ENCODE assay signal across 8 cellular contexts in genomic region chr19:1812426-1813196, GRCh38.
DNase-seq lines count a peak whose midpoint lies in the region; ATAC-seq and TF ChIP-seq lines count a peak whose summit lies in the region.

No MANE protein-coding gene starts in this region.

- in situ Hi-C loops in KBM-7 (cut with MboI; ENCODE audit: low pct_unique_long_range_greater_than_20kb, low sequenced_read_pairs) = no loop called here

- peaks cover 9% of the 10 kb centered on the region for H3K4me1 Mint-ChIP-seq in nephron

- H3K4me3 Mint-ChIP-seq in nephron = peak overlapping the region; percentile 86 to 94 (median 92)

- no peaks in the 10 kb centered on the region for H3K9me3 Mint-ChIP-seq in nephron

- DNase-seq in DMS79 treated with DMSO at 0.1 percent for 48 hours (lab: John Stamatoyannopoulos, UW) = peak; percentile 87
- peak; percentile 98 for DNase-seq in KBM-7
- DNase-seq in RKO (ENCODE audit: low spot score) = peak; percentile 95
- peak; percentile 62 to 63 for DNase-seq in activated T-helper 1 cell treated with anti-CD3 and anti-CD28 coated beads, Interleukin-2, amount 50 U/mL, for 16 hours (ENCODE audit: low read depth in 1 of 2, low spot score in 1 of 2)
- peak; percentile 94 for DNase-seq in fibroblast of pulmonary artery (ENCODE audit: low read depth)
- peak; percentile 87 for DNase-seq in stimulated activated naive CD8-positive, alpha-beta T cell treated with anti-CD3 and anti-CD28 coated beads, Interleukin-15, Interleukin-2, amounts not matched to agents 100 U/mL and 50 U/mL, for 24 hours

- TF ChIP-seq CTCF in fibroblast of pulmonary artery (IDR thresholded peaks at IDR 0.05; ENCODE audit: low read length, missing control alignments) = peak; percentile 61
- peak; percentile 64 to 71 (median 65) for TF ChIP-seq CTCF in nephron (IDR thresholded peaks at IDR 0.05; ENCODE audit: unreplicated experiment in 3 of 3)

- H3K27ac Mint-ChIP-seq in nephron = peak overlapping the region; percentile 35 to 82 (median 74)

- H3K27me3 Mint-ChIP-seq in nephron (ENCODE audit: low read depth) = peaks cover 15% of the 10 kb centered on the region

- peaks cover 5% of the 10 kb centered on the region for H3K36me3 Mint-ChIP-seq in nephron (ENCODE audit: low read depth)

- peak overlapping the region; percentile 55 for H3K4me3 ChIP-seq in fibroblast of pulmonary artery (replicated peaks; ENCODE audit: low read depth, low read length)

- peak; percentile 65 for ATAC-seq in GM21717 (IDR thresholded peaks at IDR 0.05; ENCODE audit: unreplicated experiment)
- peak; percentile 90 for ATAC-seq in stimulated activated naive CD8-positive, alpha-beta T cell treated with anti-CD3 and anti-CD28 coated beads, Interleukin-15, Interleukin-2, amounts not matched to agents 100 U/mL and 50 U/mL, for 24 hours

Comparison
In these comparisons a context has a peak if more than half of its experiments do, and no peak if none do; other contexts are left out.
1. Peak in every context shown above with its lines: DNase-seq, ATAC-seq and H3K4me3 ChIP-seq.